Comparison of ENCODE assay signal across 8 cellular contexts in genomic region chr2:209977386-209978239, GRCh38. TPM values are rescaled to one million over a fixed set of nuclear protein-coding genes. Genes with fewer than 3 reads are reported as not detected.
A peak's percentile ranks its signal among the peaks of the same experiment; 100 is the strongest.
DNase-seq lines count a peak whose midpoint lies in the region; ATAC-seq and TF ChIP-seq lines count a peak whose summit lies in the region.

No MANE protein-coding gene starts in this region.

- no peak overlapping the region for H3K4me3 Mint-ChIP-seq in Calu3 (ENCODE audit: low read depth, unreplicated experiment)
- H3K4me3 Mint-ChIP-seq in activated CD4-positive, alpha-beta T cell treated with anti-CD3 and anti-CD28 coated beads for 36 hours: no peak overlapping the region

- DNase-seq in Calu3 (no peak), HS-5 (ENCODE audit: low read depth) (peak; percentile 20), SK-N-SH (peak; percentile 22), foreskin melanocyte (peak; percentile 31), superior temporal gyrus (ENCODE audit: extremely low spot score) (peak; percentile 85), GOT3 (lab: John Stamatoyannopoulos, UW) (no peak)
- DNase-seq in activated CD4-positive, alpha-beta T cell treated with anti-CD3 and anti-CD28 coated beads for 36 hours: no peak

- H3K9ac ChIP-seq in SK-N-SH: no peak overlapping the region

- no peak overlapping the region for H3K27ac Mint-ChIP-seq in Calu3 (ENCODE audit: unreplicated experiment)
- no peak overlapping the region for H3K27ac Mint-ChIP-seq in activated CD4-positive, alpha-beta T cell treated with anti-CD3 and anti-CD28 coated beads for 36 hours

- H4K20me1 ChIP-seq in SK-N-SH (ENCODE audit: insufficient read depth): no peaks in the 10 kb centered on the region

- no peaks in the 10 kb centered on the region for H3K27me3 ChIP-seq in SK-N-SH (ENCODE audit: insufficient read depth)

- H3K27ac ChIP-seq in SK-N-SH (ENCODE audit: low read depth in 2 of 2, low read length in 1 of 2): no peak overlapping the region

- no peak overlapping the region for H3K4me2 ChIP-seq in SK-N-SH

- no peaks in the 10 kb centered on the region for H3K79me2 ChIP-seq in SK-N-SH (ENCODE audit: insufficient read depth)

- WGBS in SK-N-SH (ENCODE audit: low lambda C conversion rate): 94% methylated on average over 2 of the region's 2 CpGs

- no peaks in the 10 kb centered on the region for H3K36me3 Mint-ChIP-seq in Calu3 (ENCODE audit: insufficient read depth, unreplicated experiment)
- H3K36me3 Mint-ChIP-seq in activated CD4-positive, alpha-beta T cell treated with anti-CD3 and anti-CD28 coated beads for 36 hours (ENCODE audit: low read depth): no peaks in the 10 kb centered on the region

- no peaks in the 10 kb centered on the region for H3K36me3 ChIP-seq in SK-N-SH (replicated peaks in 1 of 2; ENCODE audit: control insufficient read depth in 1 of 2, insufficient read depth in 2 of 2, low read length in 1 of 2)

- intact Hi-C loops in Calu3 (cut with micrococcal nuclease; ENCODE audit: unreplicated experiment): loop anchor here (1.0 to 2.0 kb wide), 4 partner anchors 95 to 421 kb away; no protein-coding TSS in a partner anchor
- intact Hi-C loops in activated CD4-positive, alpha-beta T cell treated with anti-CD3 and anti-CD28 coated beads for 36 hours (cut with DNase I, micrococcal nuclease): loop anchor here (1.0 to 5.0 kb wide), 3 partner anchors 90 to 222 kb away; no protein-coding TSS in a partner anchor

- peak; percentile 77 for TF ChIP-seq RAD21 in SK-N-SH (IDR thresholded peaks at IDR 0.05; ENCODE audit: low read length)

- no peaks in the 10 kb centered on the region for H3K9me3 Mint-ChIP-seq in Calu3 (ENCODE audit: low read depth, unreplicated experiment)
- H3K9me3 Mint-ChIP-seq in activated CD4-positive, alpha-beta T cell treated with anti-CD3 and anti-CD28 coated beads for 36 hours (ENCODE audit: low read depth): no peaks in the 10 kb centered on the region

- H3K9me3 ChIP-seq in SK-N-SH: no peaks in the 10 kb centered on the region

- H2AFZ ChIP-seq in SK-N-SH (ENCODE audit: low read depth): no peak overlapping the region

- CTCF ChIA-PET in Calu3 (lab: Charles Lee) (interaction anchor here (0.8 to 1.9 kb wide), 3 partner anchors 219 to 422 kb away, joined by 3 to 5 read pairs (median 3); no protein-coding TSS in a partner anchor), SK-N-SH (lab: Yijun Ruan, JAX) (interaction anchor here (0.6 to 3.1 kb wide), 26 partner anchors 9 to 554 kb away, joined by 3 to 30 read pairs (median 4); partner anchors contain the start of genes ACADL and MAP2)
- CTCF ChIA-PET in activated CD4-positive, alpha-beta T cell treated with anti-CD3 and anti-CD28 coated beads for 36 hours (lab: Charles Lee): interaction anchor here (0.6 to 5.4 kb wide), 16 partner anchors 10 to 228 kb away, joined by 3 to 44 read pairs (median 5); no protein-coding TSS in a partner anchor

- POLR2A ChIA-PET in SK-N-SH (lab: Yijun Ruan, JAX): no interaction called here
- POLR2A ChIA-PET in activated CD4-positive, alpha-beta T cell treated with anti-CD3 and anti-CD28 coated beads for 36 hours (lab: Charles Lee): no interaction called here

- peak; percentile 64 for TF ChIP-seq CTCF in Calu3 (IDR thresholded peaks at IDR 0.05; ENCODE audit: unreplicated experiment)
- TF ChIP-seq CTCF in SK-N-SH (IDR thresholded peaks at IDR 0.05): peak; percentile 75

- H3K4me1 ChIP-seq in SK-N-SH (ENCODE audit: control insufficient read depth in 1 of 2, insufficient read depth in 2 of 2, low read depth in 1 of 2, low read length in 1 of 2): no peaks in the 10 kb centered on the region

- H3K4me1 Mint-ChIP-seq in Calu3 (ENCODE audit: low read depth, unreplicated experiment): peaks cover 13% of the 10 kb centered on the region
- no peaks in the 10 kb centered on the region for H3K4me1 Mint-ChIP-seq in activated CD4-positive, alpha-beta T cell treated with anti-CD3 and anti-CD28 coated beads for 36 hours

- no peak for TF ChIP-seq EP300 in SK-N-SH (IDR thresholded peaks at IDR 0.05; ENCODE audit: borderline replicate concordance in 1 of 2, low read depth in 1 of 2, low read length in 1 of 2)

- no peaks in the 10 kb centered on the region for H3F3A ChIP-seq in SK-N-SH (replicated peaks; ENCODE audit: insufficient read depth)

- ATAC-seq in GM19395 (IDR thresholded peaks at IDR 0.05; ENCODE audit: unreplicated experiment): peak; percentile 62
- ATAC-seq in activated CD4-positive, alpha-beta T cell treated with anti-CD3 and anti-CD28 coated beads for 36 hours: no peak

- H3K27me3 Mint-ChIP-seq in Calu3 (ENCODE audit: unreplicated experiment): no peaks in the 10 kb centered on the region
- H3K27me3 Mint-ChIP-seq in activated CD4-positive, alpha-beta T cell treated with anti-CD3 and anti-CD28 coated beads for 36 hours: peaks cover 3% of the 10 kb centered on the region

- BruUV-seq in Calu3 (replicated peaks; lab: Mats Ljungman, UMichigan): no TSS peak

- H3K9me2 ChIP-seq in SK-N-SH: no peaks in the 10 kb centered on the region

- no peak overlapping the region for H3K4me3 ChIP-seq in SK-N-SH (ENCODE audit: low read depth in 2 of 2, low read length in 1 of 2)

TF ChIP-seq in SK-N-SH, 30 proteins besides CTCF, POLR2A, EP300 and RAD21:
- TF ChIP-seq ZBTB33 (IDR thresholded peaks at IDR 0.05; ENCODE audit: borderline replicate concordance, low read depth) (no peak), SMC3 (IDR thresholded peaks at IDR 0.05; ENCODE audit: low read depth, low read length) (peak; percentile 57)
TF ChIP-seq in SK-N-SH: peak in this region for 1.

RNA-seq across cellular contexts. Expression of gene RPE, which starts 24.8 kb away (rescaled TPM):
- total RNA-seq in Calu3 (2022): 84.7 and 94.9 TPM in 2 replicates
- 62.9 and 86.6 TPM in 2 replicates for polyA plus RNA-seq in SK-N-SH (2012; rRNA removed)
- polyA plus RNA-seq in SK-N-SH (2012; cell fraction: cytosol; rRNA removed): 56.7 and 69.7 TPM in 2 replicates
- polyA plus RNA-seq in SK-N-SH (2012; cell fraction: nucleus; rRNA removed): 48.2 and 62.1 TPM in 2 replicates
- 10 to 100 TPM; 33.2 to 53.8 TPM for total RNA-seq in activated CD4-positive, alpha-beta T cell treated with anti-CD3 and anti-CD28 coated beads for 36 hours

Comparison
In these comparisons a context has a peak if more than half of its experiments do, and no peak if none do; other contexts are left out.
1. DNase-seq: peak in HS-5 (single experiment), SK-N-SH (single experiment), foreskin melanocyte (single experiment) and superior temporal gyrus (single experiment); none in Calu3 (single experiment), GOT3 (single experiment) and activated CD4-positive, alpha-beta T cell treated with anti-CD3 and anti-CD28 coated beads for 36 hours (single experiment).